In genomic region chr2:128504242-128505149, GRCh38 we compare ENCODE assay signal across 13 cellular contexts.
DNase-seq lines count a peak whose midpoint lies in the region; ATAC-seq and TF ChIP-seq lines count a peak whose summit lies in the region.
"Had no signal": no experiment of that assay in that cellular context is flagged by ENCODE, and none has a peak within 500 bp of the region (broad histone marks: within the 10 kb centered on the region; RNA-seq: fewer than 3 reads in every experiment).

No MANE protein-coding gene starts in this region.

- H3K27ac Mint-ChIP-seq in naive B cell, result peak overlapping the region; percentile 44 to 87 (median 76)
- H3K27ac Mint-ChIP-seq: effector memory CD8-positive, alpha-beta T cell had no signal

- no peaks in the 10 kb centered on the region for H3K27me3 ChIP-seq in gastroesophageal sphincter
- H3K27me3 ChIP-seq: left lung had no signal

- no peak for TF ChIP-seq EP300 in gastroesophageal sphincter (IDR thresholded peaks at IDR 0.05)

- ATAC-seq in HG02678 (IDR thresholded peaks at IDR 0.05; ENCODE audit: unreplicated experiment) (peak; percentile 67), naive B cell (ENCODE audit: low read depth in 2 of 2) (peak; percentile 89 to 90), gastroesophageal sphincter (no peak), left colon (no peak)
- ATAC-seq: effector memory CD8-positive, alpha-beta T cell; left lung had no signal

- intact Hi-C loops in left colon (cut with DNase I, micrococcal nuclease), result no loop called here

- TF ChIP-seq CTCF in gastroesophageal sphincter (IDR thresholded peaks at IDR 0.05), result no peak

- no peaks in the 10 kb centered on the region for H3K9me3 Mint-ChIP-seq in naive B cell
- H3K9me3 Mint-ChIP-seq: effector memory CD8-positive, alpha-beta T cell had no signal

- peak; percentile 15 for DNase-seq in GF-D8 (lab: John Stamatoyannopoulos, UW)
- DNase-seq in NCI-H69 (lab: John Stamatoyannopoulos, UW), result peak; percentile 2
- peak; percentile 62 for DNase-seq in naive B cell
- no peak for DNase-seq in central memory CD4-positive, alpha-beta T cell
- no peak for DNase-seq in stimulated activated CD4-positive, alpha-beta T cell treated with anti-CD3 and anti-CD28 coated beads, Interleukin-1b, Interleukin-23, amount 100 ng/mL, for 48 hours
- no peak for DNase-seq in left colon
- DNase-seq: effector memory CD8-positive, alpha-beta T cell; left lung; NCI-H2227 treated with DMSO at 0.1 percent for 48 hours; stimulated activated CD4-positive, alpha-beta T cell treated with anti-CD3 and anti-CD28 coated beads, Interleukin-12 subunit alpha, Interleukin-12 subunit beta, amount 100 ng/mL, for 4 hours had no signal

- H3K4me1 Mint-ChIP-seq in naive B cell, result peaks cover 36 to 56% (median 46%) of the 10 kb centered on the region in 3 donors

- no peaks in the 10 kb centered on the region for H3K4me1 ChIP-seq in gastroesophageal sphincter
- H3K4me1 ChIP-seq: left lung had no signal

- H3K27ac ChIP-seq in gastroesophageal sphincter, result no peak overlapping the region
- H3K27ac ChIP-seq: KMS-11, left lung had no signal

- no peak for TF ChIP-seq POLR2A in gastroesophageal sphincter (IDR thresholded peaks at IDR 0.05)

- no peak overlapping the region for H3K4me3 ChIP-seq in gastroesophageal sphincter
- H3K4me3 ChIP-seq: left lung had no signal

- H3K36me3 Mint-ChIP-seq in naive B cell, result no peaks in the 10 kb centered on the region

- WGBS in gastroesophageal sphincter (ENCODE audit: low coverage in 1 of 2), 2 donors, result 92 to 93% methylated on average over 2 of the region's 11 CpGs

- peak overlapping the region in 7 of 8 donors; percentile 33 to 71 (median 48) for H3K4me3 Mint-ChIP-seq in naive B cell
- H3K4me3 Mint-ChIP-seq: effector memory CD8-positive, alpha-beta T cell had no signal

- no peaks in the 10 kb centered on the region for H3K36me3 ChIP-seq in gastroesophageal sphincter
- H3K36me3 ChIP-seq: left lung had no signal

- peaks cover 3 to 16% (median 4%) of the 10 kb centered on the region in 3 donors for H3K27me3 Mint-ChIP-seq in naive B cell

- H3K9me3 ChIP-seq in gastroesophageal sphincter, result no peaks in the 10 kb centered on the region
- H3K9me3 ChIP-seq: left lung had no signal

Comparison
In these comparisons a context has a peak if more than half of its experiments do, and no peak if none do; other contexts are left out.
1. DNase-seq: peak in GF-D8 (single experiment), NCI-H69 (single experiment) and naive B cell (single experiment); none in central memory CD4-positive, alpha-beta T cell (single experiment), stimulated activated CD4-positive, alpha-beta T cell treated with anti-CD3 and anti-CD28 coated beads, Interleukin-1b, Interleukin-23, amount 100 ng/mL, for 48 hours (single experiment) and left colon (0 of 2).
2. ATAC-seq: peak in HG02678 (single experiment) and naive B cell (2 of 2); none in gastroesophageal sphincter (single experiment) and left colon (single experiment).